Comparison of ENCODE assay signal across 10 cellular contexts in the genomic region with DNA sequence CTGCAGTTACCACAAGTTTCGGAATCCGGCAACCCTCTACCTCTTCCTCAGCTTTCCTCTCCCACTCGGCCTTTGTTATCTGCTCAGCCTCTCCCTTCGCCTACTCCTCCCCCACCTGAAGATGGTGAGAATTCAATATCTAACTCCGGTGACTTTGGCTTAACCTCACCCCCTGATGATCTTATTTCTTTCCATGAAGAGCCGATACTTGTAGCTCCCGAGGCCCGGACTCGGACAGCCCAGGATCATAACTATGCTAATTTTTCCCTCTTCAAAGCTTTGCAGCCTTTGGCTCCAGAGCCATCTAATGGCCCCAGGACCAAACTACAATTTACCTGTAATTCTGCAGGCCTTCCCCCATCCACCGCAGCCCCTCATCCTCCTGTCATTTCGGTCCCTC. TPM values are rescaled to one million over a fixed set of nuclear protein-coding genes. Genes with fewer than 3 reads are reported as not detected.
A peak's percentile ranks its signal among the peaks of the same experiment; 100 is the strongest.
DNase-seq lines count a peak whose midpoint lies in the region; ATAC-seq lines count a peak whose summit lies in the region.
"Had no signal": no experiment of that assay in that cellular context is flagged by ENCODE, and none has a peak within 500 bp of the region (broad histone marks: within the 10 kb centered on the region; RNA-seq: fewer than 3 reads in every experiment).

No MANE protein-coding gene starts in this region.

- H3K4me1 ChIP-seq in adipocyte (ENCODE audit: control insufficient read depth, insufficient read depth, low read length) (peaks cover 5% of the 10 kb centered on the region), iPS-15b (ENCODE audit: control insufficient read depth, insufficient read depth, low read length) (peaks cover under 1% of the 10 kb centered on the region)

- ATAC-seq in GM19397 (IDR thresholded peaks at IDR 0.05; ENCODE audit: unreplicated experiment) = no peak
- ATAC-seq in GM21390 (IDR thresholded peaks at IDR 0.05; ENCODE audit: unreplicated experiment) = no peak

- H3K9ac ChIP-seq in adipocyte (ENCODE audit: low read length) = peak overlapping the region; percentile 28
- no peak overlapping the region for H3K9ac ChIP-seq in iPS-15b (ENCODE audit: low read depth, low read length)
- H3K9ac ChIP-seq: BLaER1 treated with 17β-estradiol and CSF1 and Interleukin-3, amounts not matched to agents 10 nM and 100 nM had no signal

- peaks cover 10% of the 10 kb centered on the region for H3K9me3 ChIP-seq in adipocyte (ENCODE audit: control insufficient read depth, low read length)
- no peaks in the 10 kb centered on the region for H3K9me3 ChIP-seq in iPS-15b (ENCODE audit: control insufficient read depth, insufficient read depth, low read length)

- peaks cover 3% of the 10 kb centered on the region for H3K27me3 ChIP-seq in adipocyte (replicated peaks; ENCODE audit: control insufficient read depth, insufficient read depth, low read length)
- H3K27me3 ChIP-seq in iPS-15b (ENCODE audit: control insufficient read depth, insufficient read depth, low read length) = peaks cover 50% of the 10 kb centered on the region
- H3K27me3 ChIP-seq: BLaER1 treated with 17β-estradiol and CSF1 and Interleukin-3, amounts not matched to agents 10 nM and 100 nM had no signal

- DNase-seq in NCI-H2029 (lab: John Stamatoyannopoulos, UW) = peak; percentile 45
- no peak for DNase-seq in NCI-H2029 treated with DMSO at 0.1 percent for 48 hours (lab: John Stamatoyannopoulos, UW)
- peak; percentile 44 for DNase-seq in adipocyte (ENCODE audit: low read depth)
- DNase-seq in superior temporal gyrus (ENCODE audit: extremely low spot score) = peak; percentile 72
- no peak for DNase-seq in mesenteric fat pad (ENCODE audit: low spot score)
- DNase-seq: activated B cell treated with CpG ODN at 0.5 μM for 24 hours had no signal

- H3K4me3 ChIP-seq in adipocyte (ENCODE audit: low read length) (peak overlapping the region; percentile 65), iPS-15b (ENCODE audit: low read depth, low read length) (peak overlapping the region; percentile 40)
- H3K4me3 ChIP-seq: BLaER1 treated with 17β-estradiol and CSF1 and Interleukin-3, amounts not matched to agents 10 nM and 100 nM had no signal

- H3K36me3 ChIP-seq in adipocyte (ENCODE audit: control insufficient read depth, insufficient read depth, low read length, severe bottlenecking) = no peaks in the 10 kb centered on the region
- H3K36me3 ChIP-seq in iPS-15b (ENCODE audit: control insufficient read depth, insufficient read depth, low read length) = no peaks in the 10 kb centered on the region
- H3K36me3 ChIP-seq: BLaER1 treated with 17β-estradiol and CSF1 and Interleukin-3, amounts not matched to agents 10 nM and 100 nM had no signal

RNA-seq across cellular contexts. Expression of a gene that starts 32.0 kb away (rescaled TPM):
- total RNA-seq in mesenteric fat pad = 53.7 TPM

Comparison
In these comparisons a context has a peak if more than half of its experiments do, and no peak if none do; other contexts are left out.
1. DNase-seq: peak in NCI-H2029 (single experiment), adipocyte (single experiment) and superior temporal gyrus (single experiment); none in NCI-H2029 treated with DMSO at 0.1 percent for 48 hours (single experiment) and mesenteric fat pad (single experiment).